24 cellular contexts compared by ENCODE assay signal in genomic region chr4:100258675-100259074, GRCh38.
"Had no signal": no experiment of that assay in that cellular context is flagged by ENCODE, and none has a peak within 500 bp of the region (broad histone marks: within the 10 kb centered on the region; RNA-seq: fewer than 3 reads in every experiment).

No MANE protein-coding gene starts in this region.

- H3K36me3 ChIP-seq: colonic mucosa, esophagus squamous epithelium, gastrocnemius medialis, heart right ventricle, left lung, lower lobe of right lung had no signal

- FAIRE-seq: islet of Langerhans, keratinocyte had no signal

- ATAC-seq: esophagus mucosa, heart right ventricle, left cardiac atrium, left lung, left ventricle myocardium superior, lower lobe of right lung, mucosa of descending colon had no signal

- H3K27me3 ChIP-seq: colonic mucosa, dorsolateral prefrontal cortex, esophagus squamous epithelium, gastrocnemius medialis, heart right ventricle, left lung had no signal

- H3K4me3 ChIP-seq: colonic mucosa, dorsolateral prefrontal cortex, esophagus squamous epithelium, gastrocnemius medialis, heart right ventricle, left lung, lower lobe of right lung, mucosa of descending colon had no signal

- H3K4me1 ChIP-seq: colonic mucosa, esophagus squamous epithelium, heart right ventricle, left lung, lower lobe of right lung had no signal

- H3K9me3 ChIP-seq: colonic mucosa, esophagus squamous epithelium, gastrocnemius medialis, left lung, lower lobe of right lung, mucosa of descending colon had no signal

- DNase-seq: colonic mucosa; cortex of kidney; dorsolateral prefrontal cortex; effector CD4-positive, alpha-beta T cell; effector memory CD4-positive, alpha-beta T cell; erythroblast; esophagus squamous epithelium; foreskin fibroblast; foreskin melanocyte; gastrocnemius medialis; glutamatergic neuron; head of caudate nucleus; heart right ventricle; hippocampal formation; left cardiac atrium; left lung; left ventricle myocardium superior; lower lobe of right lung; mesenchymal stem cell; mucosa of descending colon; naive B cell had no signal
